ENCODE assay signal across 13 cellular contexts in the genomic region with DNA sequence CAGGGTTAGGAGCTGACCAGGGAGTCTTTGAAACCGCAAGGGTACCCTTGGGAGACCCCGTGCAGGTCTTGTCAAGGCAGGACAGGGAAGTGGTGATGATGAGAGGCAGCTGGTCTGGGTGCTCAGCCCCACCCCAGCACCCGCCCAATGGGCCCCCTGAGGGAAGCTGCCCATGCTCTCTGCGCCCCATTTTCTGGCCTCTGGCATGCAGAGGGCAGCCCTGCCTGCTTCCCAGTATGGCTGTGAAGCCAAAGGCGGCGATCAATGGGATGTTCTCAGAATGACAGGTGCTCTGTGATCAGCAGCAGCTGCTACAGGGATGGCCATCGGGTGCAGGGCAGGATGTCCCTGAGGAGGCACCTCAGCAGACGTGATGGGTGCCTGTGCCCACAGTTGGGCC. TPM values are rescaled to one million over a fixed set of nuclear protein-coding genes. Genes with fewer than 3 reads are reported as not detected.
DNase-seq lines count a peak whose midpoint lies in the region; ATAC-seq and TF ChIP-seq lines count a peak whose summit lies in the region.
"Had no signal": no experiment of that assay in that cellular context is flagged by ENCODE, and none has a peak within 500 bp of the region (broad histone marks: within the 10 kb centered on the region; RNA-seq: fewer than 3 reads in every experiment).

No MANE protein-coding gene starts in this region.

- H3K27ac ChIP-seq in lower lobe of right lung (no peak overlapping the region), upper lobe of right lung (no peak overlapping the region)

- intact Hi-C loops in Right ventricle myocardium superior (cut with DNase I) (no loop called here), left ventricle myocardium superior (cut with micrococcal nuclease) (no loop called here), lower lobe of right lung (cut with DNase I) (no loop called here), upper lobe of right lung (cut with DNase I) (no loop called here)

- ATAC-seq in Right ventricle myocardium superior (ENCODE audit: poor library complexity) (no peak), left ventricle myocardium superior (no peak), lower lobe of right lung (no peak), upper lobe of right lung (no peak), GM21390 (IDR thresholded peaks at IDR 0.05; ENCODE audit: unreplicated experiment) (no peak)
- ATAC-seq: HepG2 had no signal

- H3K27me3 ChIP-seq in lower lobe of right lung (ENCODE audit: low read depth), result no peaks in the 10 kb centered on the region
- no peaks in the 10 kb centered on the region for H3K27me3 ChIP-seq in upper lobe of right lung

- DNase-seq in Right ventricle myocardium superior (peak; percentile 26), left ventricle myocardium superior (no peak), COLO668 (lab: John Stamatoyannopoulos, UW; ENCODE audit: unreplicated experiment) (peak; percentile 4), lower lobe of right lung (peak; percentile 27), upper lobe of right lung (peak; percentile 54), HPDE6-E6E7 (ENCODE audit: extremely low spot score) (no peak)
- DNase-seq: Calu3; CD8-positive, alpha-beta memory T cell; DMS 273 treated with DMSO at 0.1 percent for 48 hours; HCEC 1CT; HFFc6 had no signal

- H3K36me3 ChIP-seq in lower lobe of right lung (no peaks in the 10 kb centered on the region), upper lobe of right lung (no peaks in the 10 kb centered on the region)

- H3K4me3 ChIP-seq in lower lobe of right lung, result no peak overlapping the region
- H3K4me3 ChIP-seq in upper lobe of right lung, result no peak overlapping the region

- H3K4me1 ChIP-seq in lower lobe of right lung, result peaks cover 19% of the 10 kb centered on the region
- peaks cover 12% of the 10 kb centered on the region for H3K4me1 ChIP-seq in upper lobe of right lung

- H3K9me3 ChIP-seq in lower lobe of right lung (no peaks in the 10 kb centered on the region), upper lobe of right lung (peaks cover 5% of the 10 kb centered on the region)

- no peak for TF ChIP-seq CTCF in lower lobe of right lung (IDR thresholded peaks at IDR 0.05)
- TF ChIP-seq CTCF in upper lobe of right lung (IDR thresholded peaks at IDR 0.05), result no peak

RNA-seq across cellular contexts. Expression of gene CDKN1C, which starts 54.7 kb away (rescaled TPM):
- 37.7 TPM for total RNA-seq in Right ventricle myocardium superior
- 42.0 TPM for total RNA-seq in left ventricle myocardium superior
- 39.5 TPM for total RNA-seq in lower lobe of right lung
- 42.1 TPM for total RNA-seq in upper lobe of right lung
- total RNA-seq: HepG2 had no signal

Comparison
In these comparisons a context has a peak if more than half of its experiments do, and no peak if none do; other contexts are left out.
1. DNase-seq: peak in Right ventricle myocardium superior (single experiment), COLO668 (single experiment), lower lobe of right lung (single experiment) and upper lobe of right lung (single experiment); none in left ventricle myocardium superior (single experiment) and HPDE6-E6E7 (single experiment).